ENCODE assay signal across 8 cellular contexts in genomic region chr3:195441476-195441970, GRCh38. TPM values are rescaled to one million over a fixed set of nuclear protein-coding genes. Genes with fewer than 3 reads are reported as not detected.
A peak's percentile ranks its signal among the peaks of the same experiment; 100 is the strongest.
DNase-seq lines count a peak whose midpoint lies in the region; ATAC-seq and TF ChIP-seq lines count a peak whose summit lies in the region.

No MANE protein-coding gene starts in this region.

- H3K4me3 ChIP-seq in SU-DHL-6 (ENCODE audit: insufficient read depth, low read length, poor library complexity, severe bottlenecking): peak overlapping the region; percentile 75
- H3K4me3 ChIP-seq in fibroblast of mammary gland (ENCODE audit: control insufficient read depth, low read depth, low read length): peak overlapping the region; percentile 84

- no peak for TF ChIP-seq CTCF in SU-DHL-6 (IDR thresholded peaks at IDR 0.05; ENCODE audit: insufficient read depth, low read length, poor library complexity, severe bottlenecking)
- TF ChIP-seq CTCF in fibroblast of mammary gland (conservative IDR thresholded peaks at IDR 0.05; ENCODE audit: control insufficient read depth, insufficient read depth, low read depth, low read length): no peak

- H3K9ac ChIP-seq in SU-DHL-6 (ENCODE audit: low read length): peak overlapping the region; percentile 94

- H3K36me3 ChIP-seq in SU-DHL-6 (ENCODE audit: low read length): no peaks in the 10 kb centered on the region

- H3K4me2 ChIP-seq in SU-DHL-6 (ENCODE audit: low read depth, low read length, poor library complexity, severe bottlenecking): peak overlapping the region; percentile 87

- peaks cover 51% of the 10 kb centered on the region for H3K4me1 Mint-ChIP-seq in activated T-cell treated with anti-CD3 and anti-CD28 coated beads, Interleukin-2, amount 50 U/mL, for 4 hours (ENCODE audit: low read depth)

- no peaks in the 10 kb centered on the region for H3K27me3 Mint-ChIP-seq in activated T-cell treated with anti-CD3 and anti-CD28 coated beads, Interleukin-2, amount 50 U/mL, for 4 hours (ENCODE audit: low read depth)

- H3K79me2 ChIP-seq in SU-DHL-6 (ENCODE audit: insufficient read depth, low read length): peaks cover 62% of the 10 kb centered on the region

- H3K9me3 ChIP-seq in SU-DHL-6 (ENCODE audit: insufficient read depth, low read length): no peaks in the 10 kb centered on the region

- H3K36me3 Mint-ChIP-seq in activated T-cell treated with anti-CD3 and anti-CD28 coated beads, Interleukin-2, amount 50 U/mL, for 4 hours (ENCODE audit: insufficient read depth): no peaks in the 10 kb centered on the region

- peak overlapping the region; percentile 61 for H2AFZ ChIP-seq in SU-DHL-6 (ENCODE audit: low read depth, low read length, severe bottlenecking)

- ATAC-seq in activated T-cell treated with anti-CD3 and anti-CD28 coated beads, Interleukin-2, amount 50 U/mL, for 4 hours: no peak
- no peak for ATAC-seq in HG03045 (IDR thresholded peaks at IDR 0.05; ENCODE audit: unreplicated experiment)

- H4K20me1 ChIP-seq in SU-DHL-6 (ENCODE audit: low read depth, low read length): peaks cover 3% of the 10 kb centered on the region; the same call in 1 of the 2 replicates

- H3K9me3 Mint-ChIP-seq in activated T-cell treated with anti-CD3 and anti-CD28 coated beads, Interleukin-2, amount 50 U/mL, for 4 hours: no peaks in the 10 kb centered on the region

- H3K27me3 ChIP-seq in SU-DHL-6 (ENCODE audit: low read length): no peaks in the 10 kb centered on the region

- no peaks in the 10 kb centered on the region for H3K9me2 ChIP-seq in SU-DHL-6 (replicated peaks; ENCODE audit: insufficient read depth, low read length)

- peak overlapping the region; percentile 91 for H3K27ac ChIP-seq in SU-DHL-6 (ENCODE audit: low read depth, low read length)

- peak overlapping the region; percentile 93 for H3K4me3 Mint-ChIP-seq in activated T-cell treated with anti-CD3 and anti-CD28 coated beads, Interleukin-2, amount 50 U/mL, for 4 hours

- H3F3A ChIP-seq in SU-DHL-6 (ENCODE audit: insufficient read depth): peaks cover 12% of the 10 kb centered on the region

- DNase-seq in activated T-cell treated with anti-CD3 and anti-CD28 coated beads, Interleukin-2, amount 50 U/mL, for 4 hours: no peak
- DNase-seq in activated T-cell treated with anti-CD3 and anti-CD28 coated beads for 4 hours (no peak), fibroblast of mammary gland (ENCODE audit: low read depth) (no peak), pons (ENCODE audit: low spot score) (peak; percentile 49), mucosa of gallbladder (ENCODE audit: low spot score) (no peak), ureter (ENCODE audit: low spot score) (no peak)

RNA-seq across cellular contexts. Expression of gene ACAP2, which starts 1.3 kb away (rescaled TPM):
- total RNA-seq in activated T-cell treated with anti-CD3 and anti-CD28 coated beads, Interleukin-2, amount 50 U/mL, for 4 hours: 10 to 100 TPM; 30.0 to 34.2 (median 31.0) TPM
- total RNA-seq in mucosa of gallbladder (47.0 TPM), ureter (58.9 TPM)
